In the genomic region with DNA sequence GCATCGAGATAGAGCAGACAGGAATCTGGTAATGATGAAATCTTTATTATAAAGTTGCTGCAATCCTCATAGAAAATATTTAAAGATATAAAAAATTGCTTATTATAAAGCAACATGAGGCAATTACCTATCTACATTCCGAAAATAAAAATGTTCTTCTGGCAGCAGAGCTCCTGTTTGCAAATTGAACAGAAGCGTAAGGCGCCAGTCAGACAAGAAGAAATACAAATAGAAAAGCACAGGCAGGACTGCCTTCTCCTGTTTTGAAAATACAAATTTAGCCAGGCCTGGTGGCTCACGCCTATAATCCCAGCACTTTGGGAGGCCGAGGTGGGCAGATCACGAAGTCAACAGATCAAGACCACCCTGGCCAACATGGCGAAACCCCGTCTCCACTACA, we compare ENCODE assay signal across 23 cellular contexts.
DNase-seq lines count a peak whose midpoint lies in the region; TF ChIP-seq lines count a peak whose summit lies in the region.
"Had no signal": no experiment of that assay in that cellular context is flagged by ENCODE, and none has a peak within 500 bp of the region (broad histone marks: within the 10 kb centered on the region; RNA-seq: fewer than 3 reads in every experiment).

No MANE protein-coding gene starts in this region.

- peaks cover 4% of the 10 kb centered on the region for H3K9me3 Mint-ChIP-seq in activated CD4-positive, alpha-beta memory T cell treated with anti-CD3 and anti-CD28 coated beads for 36 hours
- H3K9me3 Mint-ChIP-seq: CD8-positive, alpha-beta memory T cell had no signal

- CTCF ChIA-PET in activated CD4-positive, alpha-beta memory T cell treated with anti-CD3 and anti-CD28 coated beads for 36 hours (lab: Charles Lee) = no interaction called here

- no peak for TF ChIP-seq CTCF in C4-2B (conservative IDR thresholded peaks at IDR 0.05)
- TF ChIP-seq CTCF in LNCaP clone FGC (IDR thresholded peaks at IDR 0.05; ENCODE audit: control insufficient read depth, extremely low read depth, insufficient read depth) = no peak
- no peak for TF ChIP-seq CTCF in prostate gland (IDR thresholded peaks at IDR 0.05)

- WGBS in prostate gland = 84% methylated on average over 9 of the region's 9 CpGs

- no peak overlapping the region for H3K4me3 Mint-ChIP-seq in activated CD4-positive, alpha-beta memory T cell treated with anti-CD3 and anti-CD28 coated beads for 36 hours
- H3K4me3 Mint-ChIP-seq: B cell; CD14-positive monocyte; CD4-positive, alpha-beta memory T cell; CD4-positive, CD25-positive, alpha-beta regulatory T cell; CD8-positive, alpha-beta memory T cell had no signal

- H3K4me1 Mint-ChIP-seq in activated CD4-positive, alpha-beta memory T cell treated with anti-CD3 and anti-CD28 coated beads for 36 hours (ENCODE audit: low read depth) = peaks cover 6% of the 10 kb centered on the region
- H3K4me1 Mint-ChIP-seq: CD14-positive monocyte had no signal

- no peaks in the 10 kb centered on the region for H3K27me3 Mint-ChIP-seq in activated CD4-positive, alpha-beta memory T cell treated with anti-CD3 and anti-CD28 coated beads for 36 hours
- H3K27me3 Mint-ChIP-seq: B cell; CD4-positive, alpha-beta memory T cell; CD4-positive, CD25-positive, alpha-beta regulatory T cell; CD8-positive, alpha-beta memory T cell had no signal

- H3K4me3 ChIP-seq in LNCaP clone FGC (ENCODE audit: low read depth, low read length) = no peak overlapping the region
- no peak overlapping the region for H3K4me3 ChIP-seq in prostate gland
- H3K4me3 ChIP-seq: A549; BLaER1 treated with 17β-estradiol and CSF1 and Interleukin-3, amounts not matched to agents 10 nM and 100 nM; GM12878 had no signal

- intact Hi-C loops in prostate gland (cut with DNase I) = no loop called here
- intact Hi-C loops in activated CD4-positive, alpha-beta memory T cell treated with anti-CD3 and anti-CD28 coated beads for 36 hours (cut with micrococcal nuclease) = no loop called here

- H3K4me1 ChIP-seq in prostate gland (replicated peaks) = no peaks in the 10 kb centered on the region
- H3K4me1 ChIP-seq: A549 had no signal

- no peaks in the 10 kb centered on the region for H3K36me3 ChIP-seq in prostate gland

- peaks cover 4% of the 10 kb centered on the region for H3K36me3 Mint-ChIP-seq in activated CD4-positive, alpha-beta memory T cell treated with anti-CD3 and anti-CD28 coated beads for 36 hours

- DNase-seq in LNCaP clone FGC (ENCODE audit: low read depth) (peak; percentile 54), prostate gland (ENCODE audit: low spot score) (peak; percentile 41), kidney glomerular epithelial cell (lab: John Stamatoyannopoulos, UW) (no peak)
- no peak for DNase-seq in activated CD4-positive, alpha-beta memory T cell treated with anti-CD3 and anti-CD28 coated beads for 36 hours
- DNase-seq: AML-193; CD4-positive, alpha-beta memory T cell; CD4-positive, CD25-positive, alpha-beta regulatory T cell; CD8-positive, alpha-beta memory T cell; COR-L47; DMS 273 treated with DMSO at 0.1 percent for 48 hours; DMS153; DMS53; DMS79; DND-41; EL; GDM1 had no signal

- POLR2A ChIA-PET in activated CD4-positive, alpha-beta memory T cell treated with anti-CD3 and anti-CD28 coated beads for 36 hours (lab: Charles Lee) = no interaction called here

- H3K27ac Mint-ChIP-seq in activated CD4-positive, alpha-beta memory T cell treated with anti-CD3 and anti-CD28 coated beads for 36 hours = no peak overlapping the region
- H3K27ac Mint-ChIP-seq: B cell; CD4-positive, alpha-beta memory T cell; CD8-positive, alpha-beta memory T cell had no signal

- H3K27me3 ChIP-seq in prostate gland (replicated peaks; ENCODE audit: insufficient read depth) = no peaks in the 10 kb centered on the region
- H3K27me3 ChIP-seq: BLaER1 treated with 17β-estradiol and CSF1 and Interleukin-3, amounts not matched to agents 10 nM and 100 nM had no signal

- peak overlapping the region; percentile 50 for H3K27ac ChIP-seq in C4-2B
- peak overlapping the region in 1 of 2 donors; percentile 60 for H3K27ac ChIP-seq in prostate gland
- H3K27ac ChIP-seq: 22Rv1; A549; BLaER1 treated with 17β-estradiol and CSF1 and Interleukin-3, amounts not matched to agents 10 nM and 100 nM had no signal

- H3K9me3 ChIP-seq in prostate gland = no peaks in the 10 kb centered on the region

- TF ChIP-seq POLR2A in prostate gland (IDR thresholded peaks at IDR 0.05) = no peak

Comparison
In these comparisons a context has a peak if more than half of its experiments do, and no peak if none do; other contexts are left out.
1. DNase-seq: peak in LNCaP clone FGC (single experiment) and prostate gland (single experiment); none in activated CD4-positive, alpha-beta memory T cell treated with anti-CD3 and anti-CD28 coated beads for 36 hours (single experiment) and kidney glomerular epithelial cell (single experiment).